24 cellular contexts compared by ENCODE assay signal in the genomic region with DNA sequence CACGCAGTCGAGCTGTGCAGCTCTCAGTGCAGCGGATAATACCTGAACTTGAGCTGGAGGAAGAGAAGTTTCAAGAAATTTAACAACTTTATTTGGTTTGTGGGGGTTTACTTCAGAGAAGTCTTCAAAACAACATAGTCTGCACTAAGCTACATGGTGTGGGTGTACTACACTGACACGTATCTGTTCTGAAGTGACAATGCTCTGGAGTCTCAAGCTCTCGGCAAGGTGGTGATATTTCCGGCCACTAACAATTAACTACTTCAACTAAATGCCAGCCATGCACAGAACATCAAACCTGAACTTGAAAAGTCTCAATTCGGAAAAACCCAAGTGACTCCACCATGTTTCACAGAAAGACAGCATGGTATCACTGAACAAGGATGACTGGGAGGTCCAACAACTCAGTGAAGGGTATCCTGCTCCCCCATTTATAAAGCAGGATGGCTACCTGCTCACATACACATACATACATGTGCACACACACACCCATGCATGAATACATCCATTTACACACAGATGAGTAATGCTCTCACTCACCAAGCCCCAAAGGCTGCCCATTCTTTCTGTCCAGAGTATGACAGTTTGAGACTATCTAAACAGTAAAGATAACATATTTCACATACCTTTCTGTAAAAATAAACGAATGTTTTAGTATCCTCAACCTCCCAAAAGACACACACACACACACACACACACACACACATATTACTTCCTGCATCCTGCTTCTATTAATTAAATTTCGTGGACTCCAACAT. TPM values are rescaled to one million over a fixed set of nuclear protein-coding genes. Genes with fewer than 3 reads are reported as not detected.
"Had no signal": no experiment of that assay in that cellular context is flagged by ENCODE, and none has a peak within 500 bp of the region (broad histone marks: within the 10 kb centered on the region; RNA-seq: fewer than 3 reads in every experiment).

No MANE protein-coding gene starts in this region.

- ATAC-seq: activated naive CD8-positive, alpha-beta T cell treated with anti-CD3 and anti-CD28 coated beads, Interleukin-2, amount 50 U/mL, for 24 hours; left lobe of liver; right cardiac atrium had no signal

- H3K9me3 Mint-ChIP-seq: activated naive CD8-positive, alpha-beta T cell treated with anti-CD3 and anti-CD28 coated beads, Interleukin-2, amount 50 U/mL, for 24 hours; neural crest cell; stimulated activated naive CD8-positive, alpha-beta T cell treated with anti-CD3 and anti-CD28 coated beads, Interleukin-15, Interleukin-2, amounts not matched to agents 100 ng/mL and 50 ng/mL, for 24 hours; type B pancreatic cell had no signal

- H2AFZ ChIP-seq: hepatocyte had no signal

- H3K4me3 Mint-ChIP-seq: activated naive CD8-positive, alpha-beta T cell treated with anti-CD3 and anti-CD28 coated beads, Interleukin-2, amount 50 U/mL, for 24 hours; neural crest cell; stimulated activated naive CD8-positive, alpha-beta T cell treated with anti-CD3 and anti-CD28 coated beads, Interleukin-15, Interleukin-2, amounts not matched to agents 100 ng/mL and 50 ng/mL, for 24 hours; type B pancreatic cell had no signal

- H3K4me2 ChIP-seq: hepatocyte had no signal

- H3K27me3 Mint-ChIP-seq: activated naive CD8-positive, alpha-beta T cell treated with anti-CD3 and anti-CD28 coated beads, Interleukin-2, amount 50 U/mL, for 24 hours; stimulated activated naive CD8-positive, alpha-beta T cell treated with anti-CD3 and anti-CD28 coated beads, Interleukin-15, Interleukin-2, amounts not matched to agents 100 ng/mL and 50 ng/mL, for 24 hours; type B pancreatic cell had no signal

- H3K4me1 Mint-ChIP-seq: neural crest cell had no signal

- H3K4me1 ChIP-seq: prostate gland, suprapubic skin had no signal

- DNase-seq: activated CD4-positive, alpha-beta T cell treated with anti-CD3 and anti-CD28 coated beads, Interleukin-2, amount 50 U/mL, for 1 hour; activated naive CD4-positive, alpha-beta T cell; activated naive CD8-positive, alpha-beta T cell treated with anti-CD3 and anti-CD28 coated beads, Interleukin-2, amount 50 U/mL, for 24 hours; activated T-cell treated with anti-CD3 and anti-CD28 coated beads, Interleukin-2, amount 50 U/mL, for 48 hours; midbrain; right cardiac atrium; stimulated activated CD4-positive, alpha-beta T cell treated with anti-CD3 and anti-CD28 coated beads, Interleukin-15, amount 100 ng/mL, for 24 hours; stimulated activated CD4-positive, alpha-beta T cell treated with anti-CD3 and anti-CD28 coated beads, Interleukin-4, amount 100 ng/mL, for 1 hour; T-helper 1 cell had no signal

- H3K9me3 ChIP-seq: prostate gland, suprapubic skin had no signal

- H3K4me3 ChIP-seq: cardiac muscle cell, hepatocyte, prostate gland, SK-N-MC, skin epidermis, suprapubic skin had no signal

- H3K27ac ChIP-seq: cardiac muscle cell, hepatocyte, prostate gland, SK-N-MC, suprapubic skin had no signal

- H3K79me2 ChIP-seq: hepatocyte had no signal

- H3K27ac Mint-ChIP-seq: activated naive CD8-positive, alpha-beta T cell treated with anti-CD3 and anti-CD28 coated beads, Interleukin-2, amount 50 U/mL, for 24 hours; stimulated activated naive CD8-positive, alpha-beta T cell treated with anti-CD3 and anti-CD28 coated beads, Interleukin-15, Interleukin-2, amounts not matched to agents 100 ng/mL and 50 ng/mL, for 24 hours; type B pancreatic cell had no signal

- FAIRE-seq: keratinocyte had no signal

- H3K27me3 ChIP-seq: cardiac muscle cell, hepatocyte, suprapubic skin had no signal

RNA-seq across cellular contexts. Expression of gene ANKRD60, which starts 15.4 kb away (rescaled TPM):
- total RNA-seq: cardiac muscle cell, hepatocyte, left lobe of liver, lung microvascular endothelial cell, myocyte, neural crest cell, osteoblast, right cardiac atrium, suprapubic skin had no signal
- polyA plus RNA-seq: cardiac muscle cell, esophagus, hepatocyte, keratinocyte, right cardiac atrium had no signal
